In genomic region chr10:50992972-50993766, GRCh38 we compare ENCODE assay signal across 11 cellular contexts.
DNase-seq lines count a peak whose midpoint lies in the region; ATAC-seq lines count a peak whose summit lies in the region.
"Had no signal": no experiment of that assay in that cellular context is flagged by ENCODE, and none has a peak within 500 bp of the region (broad histone marks: within the 10 kb centered on the region; RNA-seq: fewer than 3 reads in every experiment).

No MANE protein-coding gene starts in this region.

- no CpG with 5 or more reads among the region's 16 CpGs for WGBS in trophoblast cell (ENCODE audit: extremely low coverage, insufficient coverage, insufficient read length)

- peak overlapping the region; percentile 83 for H3K4me2 ChIP-seq in trophoblast cell (ENCODE audit: low read length)

- no peak overlapping the region for H2AK5ac ChIP-seq in trophoblast cell (ENCODE audit: low read length)

- intact Hi-C loops in left cardiac atrium (cut with DNase I) = no loop called here

- no peak overlapping the region for H4K8ac ChIP-seq in trophoblast cell (ENCODE audit: low read depth, low read length)

- H4K12ac ChIP-seq in trophoblast cell (ENCODE audit: low read depth, low read length) = no peak overlapping the region

- no peak overlapping the region for H2BK120ac ChIP-seq in trophoblast cell (ENCODE audit: insufficient read depth, low read length, poor library complexity)

- H2BK12ac ChIP-seq in trophoblast cell (ENCODE audit: low read length) = no peak overlapping the region

- H3K9ac ChIP-seq in trophoblast cell (ENCODE audit: low read length) = no peak overlapping the region

- ATAC-seq in activated T-helper 17 cell treated with anti-CD3 and anti-CD28 coated beads, Interleukin-2, amount 50 U/mL, for 72 hours (replicated peaks) = no peak
- peak in 1 of 2 donors; percentile 51 for ATAC-seq in left cardiac atrium
- ATAC-seq: CD8-positive, alpha-beta T cell had no signal

- no peaks in the 10 kb centered on the region for H3K79me2 ChIP-seq in trophoblast cell (ENCODE audit: control insufficient read depth, insufficient read depth, low read length, poor library complexity)

- no peak overlapping the region for H2AFZ ChIP-seq in trophoblast cell (ENCODE audit: insufficient read depth, low read length, poor library complexity)

- H3K36me3 Mint-ChIP-seq in activated T-helper 17 cell treated with anti-CD3 and anti-CD28 coated beads, Interleukin-2, amount 50 U/mL, for 72 hours (ENCODE audit: low read depth) = no peaks in the 10 kb centered on the region
- H3K36me3 Mint-ChIP-seq: CD8-positive, alpha-beta T cell had no signal

- peak; percentile 86 for DNase-seq in AG20443 (ENCODE audit: low spot score)
- DNase-seq in left cardiac atrium = peak; percentile 49
- no peak for DNase-seq in trophoblast cell
- no peak for DNase-seq in NCI-H128 (lab: John Stamatoyannopoulos, UW; ENCODE audit: unreplicated experiment)
- DNase-seq in activated naive CD4-positive, alpha-beta T cell treated with Interleukin-2 at 50 U/mL for 16 hours = no peak
- DNase-seq in NK-92 treated with Interleukin-12 subunit alpha and Interleukin-12 subunit beta, amount 100 ng/mL, for 24 hours (lab: John Stamatoyannopoulos, UW) = no peak
- DNase-seq in NCI-H2107 (lab: John Stamatoyannopoulos, UW) = no peak
- DNase-seq: activated CD4-positive, alpha-beta T cell treated with anti-CD3 and anti-CD28 coated beads, Interleukin-2, amount 10 ng/mL, durations not matched to agents 7 days and 5 days; CD8-positive, alpha-beta T cell; effector memory CD4-positive, alpha-beta T cell had no signal

- H3K14ac ChIP-seq in trophoblast cell (ENCODE audit: low read length) = no peak overlapping the region

- H3K27ac ChIP-seq in trophoblast cell (ENCODE audit: low read depth, low read length) = no peak overlapping the region

- no peak overlapping the region for H3K27ac Mint-ChIP-seq in activated T-helper 17 cell treated with anti-CD3 and anti-CD28 coated beads, Interleukin-2, amount 50 U/mL, for 72 hours
- H3K27ac Mint-ChIP-seq: activated CD4-positive, alpha-beta T cell treated with anti-CD3 and anti-CD28 coated beads, Interleukin-2, amount 10 ng/mL, durations not matched to agents 7 days and 5 days; CD8-positive, alpha-beta T cell had no signal

- H3K4me3 Mint-ChIP-seq in activated T-helper 17 cell treated with anti-CD3 and anti-CD28 coated beads, Interleukin-2, amount 50 U/mL, for 72 hours = peak overlapping the region; percentile 30
- H3K4me3 Mint-ChIP-seq: activated CD4-positive, alpha-beta T cell treated with anti-CD3 and anti-CD28 coated beads, Interleukin-2, amount 10 ng/mL, durations not matched to agents 7 days and 5 days; CD8-positive, alpha-beta T cell had no signal

- no peak overlapping the region for H2BK5ac ChIP-seq in trophoblast cell (ENCODE audit: low read depth, low read length, poor library complexity)

- no peak overlapping the region for H3K18ac ChIP-seq in trophoblast cell (ENCODE audit: low read length)

- H3K36me3 ChIP-seq in trophoblast cell (ENCODE audit: control insufficient read depth in 1 of 2, insufficient read depth in 2 of 2, low read length in 2 of 2) = no peaks in the 10 kb centered on the region

- no peaks in the 10 kb centered on the region for H3K9me3 Mint-ChIP-seq in activated T-helper 17 cell treated with anti-CD3 and anti-CD28 coated beads, Interleukin-2, amount 50 U/mL, for 72 hours
- H3K9me3 Mint-ChIP-seq: activated CD4-positive, alpha-beta T cell treated with anti-CD3 and anti-CD28 coated beads, Interleukin-2, amount 10 ng/mL, durations not matched to agents 7 days and 5 days; CD8-positive, alpha-beta T cell had no signal

- no peak overlapping the region for H3K4ac ChIP-seq in trophoblast cell (ENCODE audit: low read depth, low read length)

- H4K91ac ChIP-seq in trophoblast cell (ENCODE audit: low read depth, low read length) = no peak overlapping the region

- peaks cover 40% of the 10 kb centered on the region for H3K27me3 Mint-ChIP-seq in activated T-helper 17 cell treated with anti-CD3 and anti-CD28 coated beads, Interleukin-2, amount 50 U/mL, for 72 hours

- H3K79me1 ChIP-seq in trophoblast cell (ENCODE audit: low read length) = no peaks in the 10 kb centered on the region

- H3K4me1 ChIP-seq in trophoblast cell (ENCODE audit: control insufficient read depth in 1 of 2, insufficient read depth in 2 of 2, low read length in 2 of 2) = peaks cover 2 to 9% of the 10 kb centered on the region in 2 experiments

- no peak overlapping the region for H3K23ac ChIP-seq in trophoblast cell (ENCODE audit: low read length)

- no peak overlapping the region for H3K4me3 ChIP-seq in trophoblast cell (ENCODE audit: low read depth, low read length)

- H3K27me3 ChIP-seq in trophoblast cell (ENCODE audit: insufficient read depth, low read length) = peaks cover 20% of the 10 kb centered on the region

- no peaks in the 10 kb centered on the region for H3K9me3 ChIP-seq in trophoblast cell (ENCODE audit: insufficient read depth, low read depth, low read length)

- H3K4me1 Mint-ChIP-seq in activated T-helper 17 cell treated with anti-CD3 and anti-CD28 coated beads, Interleukin-2, amount 50 U/mL, for 72 hours = no peaks in the 10 kb centered on the region

Comparison
In these comparisons a context has a peak if more than half of its experiments do, and no peak if none do; other contexts are left out.
1. DNase-seq: peak in AG20443 (single experiment) and left cardiac atrium (single experiment); none in trophoblast cell (0 of 2), NCI-H128 (single experiment), activated naive CD4-positive, alpha-beta T cell treated with Interleukin-2 at 50 U/mL for 16 hours (single experiment), NK-92 treated with Interleukin-12 subunit alpha and Interleukin-12 subunit beta, amount 100 ng/mL, for 24 hours (single experiment) and NCI-H2107 (single experiment).